In the genomic region with DNA sequence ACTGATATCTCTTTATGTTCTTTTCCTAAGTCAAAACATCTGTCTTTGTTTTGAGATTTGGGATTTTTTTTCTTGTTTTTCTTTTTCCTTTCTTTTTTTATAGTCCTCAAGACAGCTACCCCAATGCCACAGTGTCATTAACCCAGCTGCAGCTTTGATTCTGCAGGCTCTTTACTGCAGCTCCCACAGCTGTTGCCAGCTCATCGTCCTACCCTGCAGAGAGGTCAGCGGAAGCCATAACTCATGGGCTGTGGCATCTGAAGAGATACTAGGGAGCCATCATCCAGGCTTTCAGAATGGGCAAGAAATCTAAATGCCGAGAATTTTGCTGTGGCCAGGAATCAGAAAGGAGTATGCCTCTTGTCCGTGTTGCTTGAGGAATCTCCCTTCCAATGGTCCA, we compare ENCODE assay signal across 15 cellular contexts. TPM values are rescaled to one million over a fixed set of nuclear protein-coding genes. Genes with fewer than 3 reads are reported as not detected.
"Had no signal": no experiment of that assay in that cellular context is flagged by ENCODE, and none has a peak within 500 bp of the region (broad histone marks: within the 10 kb centered on the region; RNA-seq: fewer than 3 reads in every experiment).

No MANE protein-coding gene starts in this region.

- ATAC-seq: body of pancreas; effector memory CD8-positive, alpha-beta T cell; lower lobe of right lung; natural killer cell treated with Interleukin-12 subunit alpha and Interleukin-12 subunit beta and Interleukin-15 and Interleukin-18, amount 100 ng/mL, for 72 hours; T-helper 17 cell had no signal

- H3K27ac ChIP-seq: body of pancreas, lower lobe of right lung, ovary, tibial artery, vagina had no signal

- H3K27ac Mint-ChIP-seq: effector memory CD8-positive, alpha-beta T cell; natural killer cell treated with Interleukin-12 subunit alpha and Interleukin-12 subunit beta and Interleukin-15 and Interleukin-18, amount 100 ng/mL, for 72 hours; T-helper 17 cell had no signal

- H3K4me3 ChIP-seq: body of pancreas, lower lobe of right lung, ovary, tibial artery, vagina had no signal

- H3K4me3 Mint-ChIP-seq: effector memory CD8-positive, alpha-beta T cell; natural killer cell treated with Interleukin-12 subunit alpha and Interleukin-12 subunit beta and Interleukin-15 and Interleukin-18, amount 100 ng/mL, for 72 hours; T-helper 17 cell had no signal

- H3K36me3 Mint-ChIP-seq: natural killer cell treated with Interleukin-12 subunit alpha and Interleukin-12 subunit beta and Interleukin-15 and Interleukin-18, amount 100 ng/mL, for 72 hours had no signal

- H3K9me3 ChIP-seq: body of pancreas, lower lobe of right lung, ovary, tibial artery, vagina had no signal

- DNase-seq: activated CD4-positive, CD25-positive, alpha-beta regulatory T cell; activated naive CD4-positive, alpha-beta T cell treated with anti-CD3 and anti-CD28 coated beads, Interleukin-2, amount 50 U/mL, for 16 hours; activated T-cell treated with anti-CD3 and anti-CD28 coated beads, Interleukin-2, amount 50 U/mL, for 1 hour; amniotic stem cell; body of pancreas; effector memory CD8-positive, alpha-beta T cell; hippocampal formation; lower lobe of right lung; ovary; T-helper 17 cell; tibial artery had no signal

- H3K27me3 ChIP-seq: body of pancreas, ovary, vagina had no signal

- H3K36me3 ChIP-seq: lower lobe of right lung, ovary, tibial artery, vagina had no signal

- H3K4me1 Mint-ChIP-seq: T-helper 17 cell had no signal

- H3K4me1 ChIP-seq: body of pancreas, lower lobe of right lung, tibial artery had no signal

RNA-seq across cellular contexts. Expression of a gene that starts 44.3 kb away (rescaled TPM):
- total RNA-seq: body of pancreas; epithelial cell of proximal tubule; glomerular endothelial cell; lower lobe of right lung; natural killer cell treated with Interleukin-12 subunit alpha and Interleukin-12 subunit beta and Interleukin-15 and Interleukin-18, amount 100 ng/mL, for 72 hours; ovary; T-helper 17 cell; vagina had no signal
